Comparison of ENCODE assay signal across 11 cellular contexts in the genomic region with DNA sequence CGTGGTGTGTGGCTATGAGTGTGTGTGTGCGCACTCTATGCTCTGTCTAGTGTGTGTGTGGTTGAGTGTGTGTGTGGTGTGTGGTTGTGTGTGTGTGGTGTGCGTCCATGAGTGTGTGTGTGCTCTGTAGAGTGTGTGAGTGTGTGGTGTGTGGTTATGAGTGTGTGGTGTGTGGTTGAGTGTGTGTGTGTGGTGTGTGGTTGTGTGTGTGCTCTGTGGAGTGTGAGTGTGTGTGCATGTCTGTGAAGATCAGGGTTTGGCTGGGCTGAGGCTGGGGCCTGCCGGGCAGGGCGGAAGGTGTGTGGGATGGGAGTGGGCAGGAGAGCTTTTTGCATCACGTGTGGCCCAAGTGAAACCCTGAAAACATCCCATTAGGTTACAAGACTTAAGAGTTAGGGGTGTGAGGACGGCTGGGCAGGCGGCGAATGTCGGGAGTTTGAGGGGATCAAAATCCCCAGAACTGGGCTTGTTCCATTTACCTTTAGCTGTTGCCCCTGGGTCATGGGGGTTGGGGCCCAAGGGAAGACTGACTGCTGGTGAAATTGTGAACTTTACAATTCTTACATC. TPM values are rescaled to one million over a fixed set of nuclear protein-coding genes. Genes with fewer than 3 reads are reported as not detected.
DNase-seq lines count a peak whose midpoint lies in the region; ATAC-seq, FAIRE-seq and TF ChIP-seq lines count a peak whose summit lies in the region.
"Had no signal": no experiment of that assay in that cellular context is flagged by ENCODE, and none has a peak within 500 bp of the region (broad histone marks: within the 10 kb centered on the region; RNA-seq: fewer than 3 reads in every experiment).

No MANE protein-coding gene starts in this region.

- H3K4me2 ChIP-seq in OCI-LY7 (ENCODE audit: low read length) = peak overlapping the region; percentile 23; the same call in 1 of the 2 replicates

- DNase-seq in stimulated activated CD4-positive, alpha-beta T cell treated with anti-CD3 and anti-CD28 coated beads, Interleukin-1b, Interleukin-23, amount 100 ng/mL, for 48 hours = peak; percentile 42
- DNase-seq in stimulated activated CD4-positive, alpha-beta T cell treated with anti-CD3 and anti-CD28 coated beads, Interleukin-12 subunit alpha, Interleukin-12 subunit beta, amount 100 ng/mL, for 4 hours = no peak
- DNase-seq in OCI-LY7 (ENCODE audit: low spot score) (peak; percentile 28), upper lobe of right lung (no peak), ecto neural progenitor cell (ENCODE audit: low spot score) (no peak), SHP77 treated with DMSO at 0.1 percent for 48 hours (lab: John Stamatoyannopoulos, UW) (no peak), HTR-8/SVneo (ENCODE audit: insufficient read length, low spot score) (no peak)
- DNase-seq: gastrocnemius medialis had no signal

- peak; percentile 21 for ATAC-seq in HG02759 (IDR thresholded peaks at IDR 0.05; ENCODE audit: unreplicated experiment)
- ATAC-seq in upper lobe of right lung = peak; percentile 1

- H3K9me3 ChIP-seq in OCI-LY7 (ENCODE audit: low read length) (no peaks in the 10 kb centered on the region), upper lobe of right lung (no peaks in the 10 kb centered on the region)
- H3K9me3 ChIP-seq: gastrocnemius medialis had no signal

- H3K4me1 ChIP-seq in OCI-LY7 (ENCODE audit: insufficient read depth, low read length, poor library complexity, severe bottlenecking) = peaks cover 50% of the 10 kb centered on the region
- peaks cover 21% of the 10 kb centered on the region for H3K4me1 ChIP-seq in upper lobe of right lung

- no peak for TF ChIP-seq CTCF in OCI-LY7 (conservative IDR thresholded peaks at IDR 0.05; ENCODE audit: low read length)
- no peak for TF ChIP-seq CTCF in upper lobe of right lung (IDR thresholded peaks at IDR 0.05)

- FAIRE-seq in HTR-8/SVneo (lab: Jason Lieb, UNC) = no peak

- H2AFZ ChIP-seq in OCI-LY7 (ENCODE audit: low read length) = peak overlapping the region; percentile 38; the same call in 1 of the 2 replicates

- H3K27ac ChIP-seq in OCI-LY7 (ENCODE audit: low read depth, low read length, poor library complexity, severe bottlenecking) (peak overlapping the region; percentile 53), upper lobe of right lung (peak overlapping the region; percentile 55)
- H3K27ac ChIP-seq: gastrocnemius medialis had no signal

- H3K79me2 ChIP-seq in OCI-LY7 (ENCODE audit: insufficient read depth, low read depth, low read length) = no peaks in the 10 kb centered on the region

- H3K4me3 ChIP-seq in OCI-LY7 (ENCODE audit: low read depth, low read length, poor library complexity, severe bottlenecking) (no peak overlapping the region), upper lobe of right lung (no peak overlapping the region)
- H3K4me3 ChIP-seq: gastrocnemius medialis had no signal

- CTCF ChIA-PET in OCI-LY7 (lab: Charles Lee; ENCODE audit: unreplicated experiment) = interaction anchor here (0.9 kb wide), 1 partner anchor 13 kb away, joined by 3 read pairs; no protein-coding TSS in a partner anchor

- intact Hi-C loops in OCI-LY7 (cut with micrococcal nuclease; ENCODE audit: unreplicated experiment) = loop anchor here (5.0 to 10.0 kb wide), 2 partner anchors 58 to 870 kb away; a partner anchor contains a TSS
- intact Hi-C loops in upper lobe of right lung (cut with DNase I) = no loop called here

- no peaks in the 10 kb centered on the region for H4K20me1 ChIP-seq in OCI-LY7 (ENCODE audit: insufficient read depth, low read length)

- POLR2A ChIA-PET in OCI-LY7 (lab: Charles Lee) = interaction anchor here (1.0 kb wide), 1 partner anchor 9 kb away, joined by 4 read pairs; no protein-coding TSS in a partner anchor

- H3K9me2 ChIP-seq in OCI-LY7 (ENCODE audit: insufficient read depth, low read length) = no peaks in the 10 kb centered on the region

- H3K36me3 ChIP-seq in OCI-LY7 (ENCODE audit: insufficient read depth, low read length) (no peaks in the 10 kb centered on the region), upper lobe of right lung (no peaks in the 10 kb centered on the region)
- H3K36me3 ChIP-seq: gastrocnemius medialis had no signal

- BruUV-seq in OCI-LY7 (replicated peaks; lab: Mats Ljungman, UMichigan) = no TSS peak

- H3K27me3 ChIP-seq in upper lobe of right lung = no peaks in the 10 kb centered on the region
- H3K27me3 ChIP-seq: gastrocnemius medialis had no signal

RNA-seq across cellular contexts. Expression of a gene that starts 2.9 kb away (rescaled TPM):
- 3.2 and 5.2 TPM in 2 replicates for total RNA-seq in OCI-LY7 (2014; rRNA removed; shearing (Covaris generic))
- total RNA-seq in OCI-LY7 (2022) (9.2 and 10.6 TPM in 2 replicates), upper lobe of right lung (12.6 TPM)
- total RNA-seq: NCI-H460, neural crest cell had no signal

RNA-seq across cellular contexts. Expression of a gene that starts 21.6 kb away (rescaled TPM):
- total RNA-seq in OCI-LY7 (2014; rRNA removed; shearing (Covaris generic)) = 0.03 TPM in 1 of 2 replicates, not detected in the other
- total RNA-seq in OCI-LY7 (2022) (0.17 TPM in 1 of 2 replicates, not detected in the other), upper lobe of right lung (700 TPM)
- total RNA-seq: NCI-H460, neural crest cell had no signal

RNA-seq across cellular contexts. Expression of a gene that starts 27.4 kb away (rescaled TPM):
- total RNA-seq in OCI-LY7 (2014; rRNA removed; shearing (Covaris generic)) = not detected in 2 replicates
- total RNA-seq in OCI-LY7 (2022) (not detected in 2 replicates), upper lobe of right lung (not detected)
- total RNA-seq: gastrocnemius medialis, NCI-H460, neural crest cell had no signal

RNA-seq across cellular contexts. Expression of a gene that starts 45.6 kb away (rescaled TPM):
- not detected in 2 replicates for total RNA-seq in OCI-LY7 (2014; rRNA removed; shearing (Covaris generic))
- total RNA-seq in OCI-LY7 (2022) (not detected in 2 replicates), upper lobe of right lung (not detected)
- total RNA-seq: gastrocnemius medialis, NCI-H460, neural crest cell had no signal

RNA-seq across cellular contexts. Expression of a gene that starts 59.2 kb away (rescaled TPM):
- not detected in 2 replicates for total RNA-seq in OCI-LY7 (2014; rRNA removed; shearing (Covaris generic))
- not detected in 2 replicates for total RNA-seq in OCI-LY7 (2022)
- total RNA-seq in upper lobe of right lung = not detected
- total RNA-seq: gastrocnemius medialis, NCI-H460, neural crest cell had no signal

Comparison
In these comparisons a context has a peak if more than half of its experiments do, and no peak if none do; other contexts are left out.
1. DNase-seq: peak in stimulated activated CD4-positive, alpha-beta T cell treated with anti-CD3 and anti-CD28 coated beads, Interleukin-1b, Interleukin-23, amount 100 ng/mL, for 48 hours (single experiment) and OCI-LY7 (single experiment); none in stimulated activated CD4-positive, alpha-beta T cell treated with anti-CD3 and anti-CD28 coated beads, Interleukin-12 subunit alpha, Interleukin-12 subunit beta, amount 100 ng/mL, for 4 hours (single experiment), upper lobe of right lung (single experiment), ecto neural progenitor cell (single experiment), SHP77 treated with DMSO at 0.1 percent for 48 hours (single experiment) and HTR-8/SVneo (single experiment).
2. RNA of a gene that starts 21.6 kb away (total RNA-seq): 700 TPM in upper lobe of right lung (single experiment); 0.03 to 0.17 TPM in OCI-LY7; every median in the first group is over 100 times any median in the second.